Comparison of ENCODE assay signal across 8 cellular contexts in the genomic region with DNA sequence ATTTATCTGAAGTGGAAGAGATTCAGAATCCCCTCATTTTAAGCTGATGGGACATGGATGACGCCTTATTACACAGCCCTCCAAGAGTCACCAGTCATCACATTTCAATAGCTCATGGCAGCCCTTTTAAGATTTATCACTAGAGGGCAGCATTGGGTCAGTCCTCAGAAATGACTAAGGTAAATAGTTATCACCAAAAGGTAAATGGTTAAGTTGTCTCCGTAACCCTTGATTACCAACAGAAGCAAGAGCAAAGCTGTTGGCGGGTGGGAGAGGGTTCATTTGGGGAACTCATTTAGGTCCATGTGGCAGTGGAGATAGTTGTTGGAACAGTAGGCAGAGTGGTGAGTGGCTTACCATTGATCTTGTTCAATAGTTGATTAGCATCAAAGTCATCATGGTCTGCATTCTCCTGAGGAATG. TPM values are rescaled to one million over a fixed set of nuclear protein-coding genes. Genes with fewer than 3 reads are reported as not detected.
DNase-seq lines count a peak whose midpoint lies in the region; ATAC-seq and TF ChIP-seq lines count a peak whose summit lies in the region.

No MANE protein-coding gene starts in this region.

- no peak overlapping the region for H3K27ac Mint-ChIP-seq in T-helper 17 cell
- H3K27ac Mint-ChIP-seq in effector memory CD8-positive, alpha-beta T cell: no peak overlapping the region
- H3K27ac Mint-ChIP-seq in mesothelial cell of epicardium: no peak overlapping the region

- H3K4me1 Mint-ChIP-seq in T-helper 17 cell (peaks cover 2% of the 10 kb centered on the region), mesothelial cell of epicardium (no peaks in the 10 kb centered on the region)
- peaks cover 0 to 5% of the 10 kb centered on the region in 2 donors for H3K4me1 Mint-ChIP-seq in effector memory CD8-positive, alpha-beta T cell (ENCODE audit: low read depth in 2 of 2)

- no peak overlapping the region for H3K4me3 ChIP-seq in GM12865 (ENCODE audit: low read depth, low read length)

- no peak overlapping the region for H3K27ac ChIP-seq in 22Rv1

- DNase-seq in GM12865 (ENCODE audit: low read depth) (peak; percentile 59), NCI-H1417 (lab: John Stamatoyannopoulos, UW) (peak; percentile 25 to 72 (median 37)), T-helper 17 cell (peak in 1 of 3 donors; percentile 10), mesothelial cell of epicardium (ENCODE audit: low spot score in 2 of 2, unreplicated experiment in 2 of 2) (no peak), ureter (ENCODE audit: low spot score) (peak; percentile 52)
- peak; percentile 13 to 50 (median 21) for DNase-seq in effector memory CD8-positive, alpha-beta T cell

- ATAC-seq in HG02642 (IDR thresholded peaks at IDR 0.05; ENCODE audit: poor library complexity, unreplicated experiment) (peak; percentile 72), T-helper 17 cell (peak; percentile 72)
- peak; percentile 52 for ATAC-seq in effector memory CD8-positive, alpha-beta T cell (replicated peaks)

- H3K27me3 Mint-ChIP-seq in T-helper 17 cell (peaks cover 65% of the 10 kb centered on the region), mesothelial cell of epicardium (ENCODE audit: low read depth) (no peaks in the 10 kb centered on the region)
- H3K27me3 Mint-ChIP-seq in effector memory CD8-positive, alpha-beta T cell: peaks cover 0 to 38% of the 10 kb centered on the region in 2 donors

- H3K9me3 Mint-ChIP-seq in effector memory CD8-positive, alpha-beta T cell: no peaks in the 10 kb centered on the region
- no peaks in the 10 kb centered on the region for H3K9me3 Mint-ChIP-seq in mesothelial cell of epicardium

- H3K9me3 ChIP-seq in T-helper 17 cell (ENCODE audit: control insufficient read depth, low read length, poor library complexity, severe bottlenecking): no peaks in the 10 kb centered on the region

- H3K4me3 Mint-ChIP-seq in T-helper 17 cell (no peak overlapping the region), mesothelial cell of epicardium (no peak overlapping the region)
- no peak overlapping the region for H3K4me3 Mint-ChIP-seq in effector memory CD8-positive, alpha-beta T cell

- no peaks in the 10 kb centered on the region for H3K36me3 Mint-ChIP-seq in T-helper 17 cell (ENCODE audit: low read depth)
- H3K36me3 Mint-ChIP-seq in effector memory CD8-positive, alpha-beta T cell (ENCODE audit: insufficient read depth): no peaks in the 10 kb centered on the region
- H3K36me3 Mint-ChIP-seq in mesothelial cell of epicardium: peaks cover 47% of the 10 kb centered on the region

- TF ChIP-seq CTCF in 22Rv1 (IDR thresholded peaks at IDR 0.05): peak; percentile 82
- TF ChIP-seq CTCF in GM12865 (IDR thresholded peaks at IDR 0.05; ENCODE audit: insufficient read depth, low read depth, low read length, missing control alignments): peak; percentile 64
- peak; percentile 62 for TF ChIP-seq CTCF in mesothelial cell of epicardium (IDR thresholded peaks at IDR 0.05; ENCODE audit: unreplicated experiment)

RNA-seq across cellular contexts. Expression of a gene that starts 12.0 kb away (rescaled TPM):
- total RNA-seq in T-helper 17 cell (not detected), mesothelial cell of epicardium (not detected in 3 replicates), ureter (not detected)

RNA-seq across cellular contexts. Expression of a gene that starts 48.5 kb away (rescaled TPM):
- total RNA-seq in T-helper 17 cell (10 to 100 TPM in 1 of 2 donors, 1 to 10 TPM in 1; 1.9 to 37.2 TPM), mesothelial cell of epicardium (58.1 to 64.0 TPM (median 63.6 TPM) in 3 replicates), ureter (77.2 TPM)

Comparison
In these comparisons a context has a peak if more than half of its experiments do, and no peak if none do; other contexts are left out.
1. DNase-seq: peak in GM12865 (single experiment), NCI-H1417 (3 of 3), effector memory CD8-positive, alpha-beta T cell (3 of 3) and ureter (single experiment); none in mesothelial cell of epicardium (0 of 2).
2. Peak in every context shown above with its lines, with median percentiles within 50 percentile points of each other: CTCF ChIP-seq and ATAC-seq.